ENCODE assay signal across 1 cellular context in the genomic region with DNA sequence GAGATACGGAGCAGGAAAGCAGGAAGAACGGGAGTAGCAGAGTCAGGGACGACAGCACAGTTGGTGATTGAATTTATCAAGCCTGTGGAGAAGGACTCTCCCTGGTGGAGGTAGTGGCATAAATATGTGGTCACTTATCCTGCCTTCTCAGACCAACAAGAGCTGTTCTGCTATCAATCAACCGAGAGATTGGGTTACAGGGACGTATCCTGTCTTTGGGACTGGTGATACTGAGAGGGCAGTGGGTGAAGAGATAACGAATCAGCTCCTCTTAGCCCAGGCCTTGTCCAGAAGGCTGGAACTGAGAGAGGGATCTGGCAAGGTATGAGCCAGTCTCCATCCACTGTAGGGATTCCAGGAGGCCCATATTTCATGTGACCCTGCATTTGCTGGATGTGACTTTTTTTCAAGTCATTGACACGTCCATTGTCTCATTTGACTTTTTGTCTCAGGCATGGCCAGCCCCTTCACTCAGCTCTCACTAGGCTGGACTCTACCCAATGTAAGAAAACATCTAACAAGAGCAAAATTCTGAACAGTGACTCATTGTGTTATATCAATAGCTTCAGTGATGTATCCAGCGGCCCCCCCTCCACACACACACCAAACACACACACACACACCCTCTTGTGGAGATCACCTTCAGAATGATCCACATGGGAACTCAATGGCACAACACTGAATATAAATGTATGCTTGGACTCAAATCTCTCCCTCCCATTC.
TF ChIP-seq lines count a peak whose summit lies in the region.

No MANE protein-coding gene starts in this region.

TF ChIP-seq in K562, 482 proteins besides CTCF, POLR2A, EP300 and RAD21 (continued from another document and continues in another):
- TF ChIP-seq, protein P1, sequence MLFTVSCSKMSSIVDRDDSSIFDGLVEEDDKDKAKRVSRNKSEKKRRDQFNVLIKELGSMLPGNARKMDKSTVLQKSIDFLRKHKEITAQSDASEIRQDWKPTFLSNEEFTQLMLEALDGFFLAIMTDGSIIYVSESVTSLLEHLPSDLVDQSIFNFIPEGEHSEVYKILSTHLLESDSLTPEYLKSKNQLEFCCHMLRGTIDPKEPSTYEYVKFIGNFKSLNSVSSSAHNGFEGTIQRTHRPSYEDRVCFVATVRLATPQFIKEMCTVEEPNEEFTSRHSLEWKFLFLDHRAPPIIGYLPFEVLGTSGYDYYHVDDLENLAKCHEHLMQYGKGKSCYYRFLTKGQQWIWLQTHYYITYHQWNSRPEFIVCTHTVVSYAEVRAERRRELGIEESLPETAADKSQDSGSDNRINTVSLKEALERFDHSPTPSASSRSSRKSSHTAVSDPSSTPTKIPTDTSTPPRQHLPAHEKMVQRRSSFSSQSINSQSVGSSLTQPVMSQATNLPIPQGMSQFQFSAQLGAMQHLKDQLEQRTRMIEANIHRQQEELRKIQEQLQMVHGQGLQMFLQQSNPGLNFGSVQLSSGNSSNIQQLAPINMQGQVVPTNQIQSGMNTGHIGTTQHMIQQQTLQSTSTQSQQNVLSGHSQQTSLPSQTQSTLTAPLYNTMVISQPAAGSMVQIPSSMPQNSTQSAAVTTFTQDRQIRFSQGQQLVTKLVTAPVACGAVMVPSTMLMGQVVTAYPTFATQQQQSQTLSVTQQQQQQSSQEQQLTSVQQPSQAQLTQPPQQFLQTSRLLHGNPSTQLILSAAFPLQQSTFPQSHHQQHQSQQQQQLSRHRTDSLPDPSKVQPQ (CRISPR knock-in tag; IDR thresholded peaks at IDR 0.05; ENCODE audit: borderline replicate concordance): peak; percentile 28; the same call in 1 of the 2 replicates
- TF ChIP-seq FOXM1 (IDR thresholded peaks at IDR 0.05; ENCODE audit: low read depth): peak; percentile 86; the same call in 1 of the 2 replicates
- TF ChIP-seq FOXM1 (CRISPR knock-in tag; IDR thresholded peaks at IDR 0.05; ENCODE audit: low read depth): no peak
- no peak for TF ChIP-seq CREBBP (IDR thresholded peaks at IDR 0.05; ENCODE audit: low read depth, low read length)
- peak; percentile 81 for TF ChIP-seq HDAC3 (IDR thresholded peaks at IDR 0.05; ENCODE audit: borderline replicate concordance, partially characterized antibody)
- TF ChIP-seq, protein P2, sequence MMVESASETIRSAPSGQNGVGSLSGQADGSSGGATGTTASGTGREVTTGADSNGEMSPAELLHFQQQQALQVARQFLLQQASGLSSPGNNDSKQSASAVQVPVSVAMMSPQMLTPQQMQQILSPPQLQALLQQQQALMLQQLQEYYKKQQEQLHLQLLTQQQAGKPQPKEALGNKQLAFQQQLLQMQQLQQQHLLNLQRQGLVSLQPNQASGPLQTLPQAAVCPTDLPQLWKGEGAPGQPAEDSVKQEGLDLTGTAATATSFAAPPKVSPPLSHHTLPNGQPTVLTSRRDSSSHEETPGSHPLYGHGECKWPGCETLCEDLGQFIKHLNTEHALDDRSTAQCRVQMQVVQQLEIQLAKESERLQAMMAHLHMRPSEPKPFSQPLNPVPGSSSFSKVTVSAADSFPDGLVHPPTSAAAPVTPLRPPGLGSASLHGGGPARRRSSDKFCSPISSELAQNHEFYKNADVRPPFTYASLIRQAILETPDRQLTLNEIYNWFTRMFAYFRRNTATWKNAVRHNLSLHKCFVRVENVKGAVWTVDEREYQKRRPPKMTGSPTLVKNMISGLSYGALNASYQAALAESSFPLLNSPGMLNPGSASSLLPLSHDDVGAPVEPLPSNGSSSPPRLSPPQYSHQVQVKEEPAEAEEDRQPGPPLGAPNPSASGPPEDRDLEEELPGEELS (CRISPR knock-in tag; IDR thresholded peaks at IDR 0.05; ENCODE audit: borderline replicate concordance): 0 out of 2 replicates have a peak, but pooled peaks have one; percentile 26
- TF ChIP-seq, protein P3, sequence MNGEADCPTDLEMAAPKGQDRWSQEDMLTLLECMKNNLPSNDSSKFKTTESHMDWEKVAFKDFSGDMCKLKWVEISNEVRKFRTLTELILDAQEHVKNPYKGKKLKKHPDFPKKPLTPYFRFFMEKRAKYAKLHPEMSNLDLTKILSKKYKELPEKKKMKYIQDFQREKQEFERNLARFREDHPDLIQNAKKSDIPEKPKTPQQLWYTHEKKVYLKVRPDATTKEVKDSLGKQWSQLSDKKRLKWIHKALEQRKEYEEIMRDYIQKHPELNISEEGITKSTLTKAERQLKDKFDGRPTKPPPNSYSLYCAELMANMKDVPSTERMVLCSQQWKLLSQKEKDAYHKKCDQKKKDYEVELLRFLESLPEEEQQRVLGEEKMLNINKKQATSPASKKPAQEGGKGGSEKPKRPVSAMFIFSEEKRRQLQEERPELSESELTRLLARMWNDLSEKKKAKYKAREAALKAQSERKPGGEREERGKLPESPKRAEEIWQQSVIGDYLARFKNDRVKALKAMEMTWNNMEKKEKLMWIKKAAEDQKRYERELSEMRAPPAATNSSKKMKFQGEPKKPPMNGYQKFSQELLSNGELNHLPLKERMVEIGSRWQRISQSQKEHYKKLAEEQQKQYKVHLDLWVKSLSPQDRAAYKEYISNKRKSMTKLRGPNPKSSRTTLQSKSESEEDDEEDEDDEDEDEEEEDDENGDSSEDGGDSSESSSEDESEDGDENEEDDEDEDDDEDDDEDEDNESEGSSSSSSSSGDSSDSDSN (IDR thresholded peaks at IDR 0.05; ENCODE audit: borderline replicate concordance in 1 of 2, low read depth in 2 of 2, low read length in 2 of 2): peak; percentile 42 to 77; a peak in 1 of 4 replicates
- peak; percentile 89 to 93 for TF ChIP-seq KDM1A (IDR thresholded peaks at IDR 0.05)
- TF ChIP-seq, protein P4, sequence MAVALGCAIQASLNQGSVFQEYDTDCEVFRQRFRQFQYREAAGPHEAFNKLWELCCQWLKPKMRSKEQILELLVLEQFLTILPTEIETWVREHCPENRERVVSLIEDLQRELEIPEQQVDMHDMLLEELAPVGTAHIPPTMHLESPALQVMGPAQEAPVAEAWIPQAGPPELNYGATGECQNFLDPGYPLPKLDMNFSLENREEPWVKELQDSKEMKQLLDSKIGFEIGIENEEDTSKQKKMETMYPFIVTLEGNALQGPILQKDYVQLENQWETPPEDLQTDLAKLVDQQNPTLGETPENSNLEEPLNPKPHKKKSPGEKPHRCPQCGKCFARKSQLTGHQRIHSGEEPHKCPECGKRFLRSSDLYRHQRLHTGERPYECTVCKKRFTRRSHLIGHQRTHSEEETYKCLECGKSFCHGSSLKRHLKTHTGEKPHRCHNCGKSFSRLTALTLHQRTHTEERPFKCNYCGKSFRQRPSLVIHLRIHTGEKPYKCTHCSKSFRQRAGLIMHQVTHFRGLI (CRISPR knock-in tag; IDR thresholded peaks at IDR 0.05): peak; percentile 69; the same call in 1 of the 2 replicates
- TF ChIP-seq KLF6 (CRISPR knock-in tag; IDR thresholded peaks at IDR 0.05; ENCODE audit: borderline replicate concordance): peak; percentile 85; the same call in 1 of the 2 replicates
- peak; percentile 47; the same call in 1 of the 2 replicates for TF ChIP-seq ERF (CRISPR knock-in tag; IDR thresholded peaks at IDR 0.05)
- TF ChIP-seq MTA1 (IDR thresholded peaks at IDR 0.05; ENCODE audit: borderline replicate concordance): peak; percentile 73
- TF ChIP-seq NFIC (IDR thresholded peaks at IDR 0.05): peak; percentile 91
- no peak; the same call in 1 of the 2 replicates for TF ChIP-seq ZNF263 (CRISPR knock-in tag; IDR thresholded peaks at IDR 0.05; ENCODE audit: borderline replicate concordance)
- peak; percentile 23; the same call in 1 of the 2 replicates for TF ChIP-seq TEAD2 (tag; IDR thresholded peaks at IDR 0.05)
- TF ChIP-seq TCFL5 (CRISPR knock-in tag; conservative IDR thresholded peaks at IDR 0.05): peak; percentile 76; the same call in 1 of the 2 replicates
- TF ChIP-seq HLTF (IDR thresholded peaks at IDR 0.05): peak; percentile 75; the same call in 1 of the 2 replicates
- no peak for TF ChIP-seq HOXB6 (CRISPR knock-in tag; IDR thresholded peaks at IDR 0.05; ENCODE audit: borderline replicate concordance)
- TF ChIP-seq ZNF696 (CRISPR knock-in tag; conservative IDR thresholded peaks at IDR 0.05): no peak
- TF ChIP-seq TARDBP (IDR thresholded peaks at IDR 0.05): peak; percentile 40
- TF ChIP-seq SMARCE1 (IDR thresholded peaks at IDR 0.05): peak; percentile 93
- no peak for TF ChIP-seq PCBP1 (IDR thresholded peaks at IDR 0.05; ENCODE audit: low read depth, low read length, poor library complexity, severe bottlenecking)
- TF ChIP-seq OTX1 (CRISPR knock-in tag; IDR thresholded peaks at IDR 0.05): peak; percentile 88
- TF ChIP-seq DACH1 (IDR thresholded peaks at IDR 0.05; ENCODE audit: partially characterized antibody): no peak
- peak; percentile 93 for TF ChIP-seq NBN (IDR thresholded peaks at IDR 0.05; ENCODE audit: low read depth)
- peak; percentile 25; the same call in 1 of the 2 replicates for TF ChIP-seq JUN (IDR thresholded peaks at IDR 0.05; ENCODE audit: borderline replicate concordance, low read depth, low read length)
- no peak for TF ChIP-seq JUN (CRISPR knock-in tag; IDR thresholded peaks at IDR 0.05; ENCODE audit: borderline replicate concordance)
- peak; percentile 79 for TF ChIP-seq ETV1 (tag; conservative IDR thresholded peaks at IDR 0.05; ENCODE audit: low read depth)
- no peak for TF ChIP-seq SIN3B (IDR thresholded peaks at IDR 0.05; ENCODE audit: low read depth)
- peak; percentile 81 for TF ChIP-seq ETV5 (CRISPR knock-in tag; IDR thresholded peaks at IDR 0.05; ENCODE audit: low read depth)
- TF ChIP-seq TBP (optimal IDR thresholded peaks at IDR 0.05; ENCODE audit: low read depth, low read length): peak; percentile 14
- no peak for TF ChIP-seq ZNF431 (CRISPR knock-in tag; IDR thresholded peaks at IDR 0.05)
- peak; percentile 89 for TF ChIP-seq ZEB2 (IDR thresholded peaks at IDR 0.05)
- TF ChIP-seq ZBTB17 (CRISPR knock-in tag; IDR thresholded peaks at IDR 0.05): 0 out of 2 replicates have a peak, but pooled peaks have one; percentile 55
- TF ChIP-seq, protein P5, sequence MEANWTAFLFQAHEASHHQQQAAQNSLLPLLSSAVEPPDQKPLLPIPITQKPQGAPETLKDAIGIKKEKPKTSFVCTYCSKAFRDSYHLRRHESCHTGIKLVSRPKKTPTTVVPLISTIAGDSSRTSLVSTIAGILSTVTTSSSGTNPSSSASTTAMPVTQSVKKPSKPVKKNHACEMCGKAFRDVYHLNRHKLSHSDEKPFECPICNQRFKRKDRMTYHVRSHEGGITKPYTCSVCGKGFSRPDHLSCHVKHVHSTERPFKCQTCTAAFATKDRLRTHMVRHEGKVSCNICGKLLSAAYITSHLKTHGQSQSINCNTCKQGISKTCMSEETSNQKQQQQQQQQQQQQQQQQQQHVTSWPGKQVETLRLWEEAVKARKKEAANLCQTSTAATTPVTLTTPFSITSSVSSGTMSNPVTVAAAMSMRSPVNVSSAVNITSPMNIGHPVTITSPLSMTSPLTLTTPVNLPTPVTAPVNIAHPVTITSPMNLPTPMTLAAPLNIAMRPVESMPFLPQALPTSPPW (CRISPR knock-in tag; IDR thresholded peaks at IDR 0.05): peak; percentile 84
- peak; percentile 87; the same call in 1 of the 2 replicates for TF ChIP-seq SMARCC2 (IDR thresholded peaks at IDR 0.05; ENCODE audit: low read depth)
- TF ChIP-seq DMBX1 (CRISPR knock-in tag; IDR thresholded peaks at IDR 0.05; ENCODE audit: borderline replicate concordance): peak; percentile 94
- TF ChIP-seq SIRT6 (IDR thresholded peaks at IDR 0.05; ENCODE audit: low read depth, low read length): no peak
- TF ChIP-seq, protein P6, sequence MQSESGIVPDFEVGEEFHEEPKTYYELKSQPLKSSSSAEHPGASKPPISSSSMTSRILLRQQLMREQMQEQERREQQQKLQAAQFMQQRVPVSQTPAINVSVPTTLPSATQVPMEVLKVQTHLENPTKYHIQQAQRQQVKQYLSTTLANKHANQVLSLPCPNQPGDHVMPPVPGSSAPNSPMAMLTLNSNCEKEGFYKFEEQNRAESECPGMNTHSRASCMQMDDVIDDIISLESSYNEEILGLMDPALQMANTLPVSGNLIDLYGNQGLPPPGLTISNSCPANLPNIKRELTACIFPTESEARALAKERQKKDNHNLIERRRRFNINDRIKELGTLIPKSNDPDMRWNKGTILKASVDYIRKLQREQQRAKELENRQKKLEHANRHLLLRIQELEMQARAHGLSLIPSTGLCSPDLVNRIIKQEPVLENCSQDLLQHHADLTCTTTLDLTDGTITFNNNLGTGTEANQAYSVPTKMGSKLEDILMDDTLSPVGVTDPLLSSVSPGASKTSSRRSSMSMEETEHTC (IDR thresholded peaks at IDR 0.05): peak; percentile 43; the same call in 1 of the 2 replicates
- TF ChIP-seq TRIM24 (IDR thresholded peaks at IDR 0.05): peak; percentile 90 to 92
- TF ChIP-seq, protein P7, sequence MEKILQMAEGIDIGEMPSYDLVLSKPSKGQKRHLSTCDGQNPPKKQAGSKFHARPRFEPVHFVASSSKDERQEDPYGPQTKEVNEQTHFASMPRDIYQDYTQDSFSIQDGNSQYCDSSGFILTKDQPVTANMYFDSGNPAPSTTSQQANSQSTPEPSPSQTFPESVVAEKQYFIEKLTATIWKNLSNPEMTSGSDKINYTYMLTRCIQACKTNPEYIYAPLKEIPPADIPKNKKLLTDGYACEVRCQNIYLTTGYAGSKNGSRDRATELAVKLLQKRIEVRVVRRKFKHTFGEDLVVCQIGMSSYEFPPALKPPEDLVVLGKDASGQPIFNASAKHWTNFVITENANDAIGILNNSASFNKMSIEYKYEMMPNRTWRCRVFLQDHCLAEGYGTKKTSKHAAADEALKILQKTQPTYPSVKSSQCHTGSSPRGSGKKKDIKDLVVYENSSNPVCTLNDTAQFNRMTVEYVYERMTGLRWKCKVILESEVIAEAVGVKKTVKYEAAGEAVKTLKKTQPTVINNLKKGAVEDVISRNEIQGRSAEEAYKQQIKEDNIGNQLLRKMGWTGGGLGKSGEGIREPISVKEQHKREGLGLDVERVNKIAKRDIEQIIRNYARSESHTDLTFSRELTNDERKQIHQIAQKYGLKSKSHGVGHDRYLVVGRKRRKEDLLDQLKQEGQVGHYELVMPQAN (IDR thresholded peaks at IDR 0.05; ENCODE audit: borderline replicate concordance): 0 out of 2 replicates have a peak, but pooled peaks have one; percentile 23
- TF ChIP-seq ELF1 (tag; IDR thresholded peaks at IDR 0.05): peak; percentile 52; the same call in 1 of the 2 replicates
- 0 out of 2 replicates have a peak, but pooled peaks have one; percentile 6 for TF ChIP-seq HMG20A (CRISPR knock-in tag; conservative IDR thresholded peaks at IDR 0.05)
- TF ChIP-seq POLR2B (IDR thresholded peaks at IDR 0.05; ENCODE audit: low read depth, partially characterized antibody): no peak
- no peak for TF ChIP-seq PPARD (CRISPR knock-in tag; IDR thresholded peaks at IDR 0.05)
- TF ChIP-seq, protein P8, sequence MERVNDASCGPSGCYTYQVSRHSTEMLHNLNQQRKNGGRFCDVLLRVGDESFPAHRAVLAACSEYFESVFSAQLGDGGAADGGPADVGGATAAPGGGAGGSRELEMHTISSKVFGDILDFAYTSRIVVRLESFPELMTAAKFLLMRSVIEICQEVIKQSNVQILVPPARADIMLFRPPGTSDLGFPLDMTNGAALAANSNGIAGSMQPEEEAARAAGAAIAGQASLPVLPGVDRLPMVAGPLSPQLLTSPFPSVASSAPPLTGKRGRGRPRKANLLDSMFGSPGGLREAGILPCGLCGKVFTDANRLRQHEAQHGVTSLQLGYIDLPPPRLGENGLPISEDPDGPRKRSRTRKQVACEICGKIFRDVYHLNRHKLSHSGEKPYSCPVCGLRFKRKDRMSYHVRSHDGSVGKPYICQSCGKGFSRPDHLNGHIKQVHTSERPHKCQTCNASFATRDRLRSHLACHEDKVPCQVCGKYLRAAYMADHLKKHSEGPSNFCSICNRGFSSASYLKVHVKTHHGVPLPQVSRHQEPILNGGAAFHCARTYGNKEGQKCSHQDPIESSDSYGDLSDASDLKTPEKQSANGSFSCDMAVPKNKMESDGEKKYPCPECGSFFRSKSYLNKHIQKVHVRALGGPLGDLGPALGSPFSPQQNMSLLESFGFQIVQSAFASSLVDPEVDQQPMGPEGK (CRISPR knock-in tag; IDR thresholded peaks at IDR 0.05; ENCODE audit: borderline replicate concordance): 0 out of 2 replicates have a peak, but pooled peaks have one; percentile 2
- peak; percentile 81 to 96 for TF ChIP-seq RCOR1 (IDR thresholded peaks at IDR 0.05; ENCODE audit: borderline replicate concordance in 1 of 2, low read depth in 2 of 2, low read length in 2 of 2)
- no peak for TF ChIP-seq POLR3G (IDR thresholded peaks at IDR 0.05; ENCODE audit: extremely low read depth, insufficient read length, insufficient replicate concordance)
